Comparison of ENCODE assay signal across 26 cellular contexts in genomic region chr7:90857595-90857994, GRCh38.
DNase-seq lines count a peak whose midpoint lies in the region; ATAC-seq and TF ChIP-seq lines count a peak whose summit lies in the region.
"Had no signal": no experiment of that assay in that cellular context is flagged by ENCODE, and none has a peak within 500 bp of the region (broad histone marks: within the 10 kb centered on the region; RNA-seq: fewer than 3 reads in every experiment).

No MANE protein-coding gene starts in this region.

- intact Hi-C loops in Right ventricle myocardium superior (cut with DNase I), result loop anchor here (10.0 kb wide), 1 partner anchor 177 kb away; no protein-coding TSS in a partner anchor
- intact Hi-C loops in left cardiac atrium (cut with DNase I), result loop anchor here in 1 of 2 donors (10.0 kb wide), 1 partner anchor 177 kb away; no protein-coding TSS in a partner anchor

- peaks cover 21% of the 10 kb centered on the region for H3K36me3 Mint-ChIP-seq in stimulated activated memory B cell treated with anti-CD40 and anti-IgM and Interleukin-4, amounts not matched to agents 10 μg/mL and 1 μg/mL and 100 μg/mL, for 72 hours
- H3K36me3 Mint-ChIP-seq: immature natural killer cell had no signal

- H3K27me3 Mint-ChIP-seq in stimulated activated memory B cell treated with anti-CD40 and anti-IgM and Interleukin-4, amounts not matched to agents 10 μg/mL and 1 μg/mL and 100 μg/mL, for 72 hours, result no peaks in the 10 kb centered on the region
- H3K27me3 Mint-ChIP-seq: activated CD4-positive, alpha-beta T cell treated with anti-CD3 and anti-CD28 coated beads, Interleukin-2, amount 10 ng/mL, durations not matched to agents 24 days and 14 days had no signal

- H4K20me1 ChIP-seq in OCI-LY3 (ENCODE audit: insufficient read depth, low read length), result no peaks in the 10 kb centered on the region

- ATAC-seq in Right ventricle myocardium superior (ENCODE audit: poor library complexity) (peak; percentile 85), left cardiac atrium (peak; percentile 86 to 91)
- no peak for ATAC-seq in stimulated activated memory B cell treated with anti-CD40 and anti-IgM and Interleukin-4, amounts not matched to agents 10 μg/mL and 1 μg/mL and 100 μg/mL, for 72 hours
- ATAC-seq: activated T-cell treated with anti-CD3 and anti-CD28 coated beads, Interleukin-2, amount 50 U/mL, for 4 hours; SK-N-SH treated with all-trans-retinoic acid at 6 μM for 48 hours had no signal

- H3K4me1 ChIP-seq in right atrium auricular region, result peaks cover 0 to 3% of the 10 kb centered on the region in 2 donors
- no peaks in the 10 kb centered on the region for H3K4me1 ChIP-seq in OCI-LY3 (ENCODE audit: low read length)
- H3K4me1 ChIP-seq: BLaER1 treated with 17β-estradiol and CSF1 and Interleukin-3, amounts not matched to agents 10 nM and 100 nM; prostate gland had no signal

- no peak overlapping the region for H3K4me2 ChIP-seq in OCI-LY3 (ENCODE audit: low read length)
- H3K4me2 ChIP-seq: BLaER1 treated with 17β-estradiol and CSF1 and Interleukin-3, amounts not matched to agents 10 nM and 100 nM had no signal

- H3K9me3 ChIP-seq in right atrium auricular region (no peaks in the 10 kb centered on the region), OCI-LY3 (ENCODE audit: insufficient read depth, low read length) (no peaks in the 10 kb centered on the region)
- H3K9me3 ChIP-seq: BLaER1 treated with 17β-estradiol and CSF1 and Interleukin-3, amounts not matched to agents 10 nM and 100 nM; prostate gland had no signal

- no peaks in the 10 kb centered on the region for H3K36me3 ChIP-seq in right atrium auricular region
- no peaks in the 10 kb centered on the region for H3K36me3 ChIP-seq in OCI-LY3 (replicated peaks; ENCODE audit: low read depth, low read length)
- no peaks in the 10 kb centered on the region for H3K36me3 ChIP-seq in brain microvascular endothelial cell (replicated peaks)
- H3K36me3 ChIP-seq: prostate gland had no signal

- H3K4me3 ChIP-seq in right atrium auricular region (no peak overlapping the region), OCI-LY3 (ENCODE audit: low read length) (no peak overlapping the region), brain microvascular endothelial cell (ENCODE audit: low read depth, low read length) (no peak overlapping the region)
- H3K4me3 ChIP-seq: BLaER1 treated with 17β-estradiol and CSF1 and Interleukin-3, amounts not matched to agents 10 nM and 100 nM; prostate gland had no signal

- no peak overlapping the region for H3K9ac ChIP-seq in OCI-LY3 (ENCODE audit: low read length)
- H3K9ac ChIP-seq: BLaER1 treated with 17β-estradiol and CSF1 and Interleukin-3, amounts not matched to agents 10 nM and 100 nM had no signal

- no peak overlapping the region for H2AFZ ChIP-seq in OCI-LY3 (ENCODE audit: low read depth, low read length)

- DNase-seq in Right ventricle myocardium superior (no peak), right atrium auricular region (ENCODE audit: low spot score) (no peak), left cardiac atrium (peak; percentile 27), GM20000 (ENCODE audit: low spot score) (no peak), brain microvascular endothelial cell (no peak), amniotic stem cell (lab: John Stamatoyannopoulos, UW) (no peak)
- DNase-seq: activated CD4-positive, alpha-beta T cell treated with anti-CD3 and anti-CD28 coated beads, Interleukin-2, amount 10 ng/mL, durations not matched to agents 24 days and 14 days; activated gamma-delta T cell treated with Interleukin-2 at 50 U/mL for 16 hours; activated T-cell treated with anti-CD3 and anti-CD28 coated beads, Interleukin-2, amount 50 U/mL, for 4 hours; DND-41; effector CD8-positive, alpha-beta T cell; immature natural killer cell; mesenchymal stem cell; NCI-H1092 treated with DMSO at 0.1 percent for 48 hours; NCI-H2029 treated with DMSO at 0.1 percent for 48 hours; NCI-H226; NCI-H748 treated with DMSO at 0.1 percent for 48 hours; OCI-M1; stimulated activated CD4-positive, alpha-beta T cell treated with anti-CD3 and anti-CD28 coated beads, Interleukin-15, amount 100 ng/mL, for 24 hours; stimulated activated naive CD4-positive, alpha-beta T cell treated with Interleukin-2 at 50 U/mL for 16 hours had no signal

- no peaks in the 10 kb centered on the region for H3K27me3 ChIP-seq in right atrium auricular region
- no peaks in the 10 kb centered on the region for H3K27me3 ChIP-seq in OCI-LY3 (ENCODE audit: low read depth, low read length)
- H3K27me3 ChIP-seq in brain microvascular endothelial cell (replicated peaks), result no peaks in the 10 kb centered on the region
- H3K27me3 ChIP-seq: BLaER1 treated with 17β-estradiol and CSF1 and Interleukin-3, amounts not matched to agents 10 nM and 100 nM had no signal

- H3K4me1 Mint-ChIP-seq in stimulated activated memory B cell treated with anti-CD40 and anti-IgM and Interleukin-4, amounts not matched to agents 10 μg/mL and 1 μg/mL and 100 μg/mL, for 72 hours, result peaks cover 49% of the 10 kb centered on the region
- H3K4me1 Mint-ChIP-seq: activated CD4-positive, alpha-beta T cell treated with anti-CD3 and anti-CD28 coated beads, Interleukin-2, amount 10 ng/mL, durations not matched to agents 24 days and 14 days; immature natural killer cell had no signal

- H3K4me3 Mint-ChIP-seq in stimulated activated memory B cell treated with anti-CD40 and anti-IgM and Interleukin-4, amounts not matched to agents 10 μg/mL and 1 μg/mL and 100 μg/mL, for 72 hours, result no peak overlapping the region
- H3K4me3 Mint-ChIP-seq: activated CD4-positive, alpha-beta T cell treated with anti-CD3 and anti-CD28 coated beads, Interleukin-2, amount 10 ng/mL, durations not matched to agents 24 days and 14 days; activated T-cell treated with anti-CD3 and anti-CD28 coated beads, Interleukin-2, amount 50 U/mL, for 4 hours; immature natural killer cell; T-helper 2 cell treated with Interferon-gamma antibody and Interleukin-4, amounts not matched to agents 5 μg/mL and 100 μg/mL, for 36 hours had no signal

- in situ Hi-C loops in brain microvascular endothelial cell (cut with HindIII; ENCODE audit: low pct_ligation_motif_present, low sequenced_read_pairs), result no loop called here

- H3K79me2 ChIP-seq in OCI-LY3 (ENCODE audit: low read length), result no peaks in the 10 kb centered on the region

- peak overlapping the region in 1 of 2 donors; percentile 33 for H3K27ac ChIP-seq in right atrium auricular region
- H3K27ac ChIP-seq in OCI-LY3 (ENCODE audit: low read length), result no peak overlapping the region
- H3K27ac ChIP-seq in brain microvascular endothelial cell, result no peak overlapping the region
- H3K27ac ChIP-seq: BLaER1 treated with 17β-estradiol and CSF1 and Interleukin-3, amounts not matched to agents 10 nM and 100 nM; prostate gland had no signal

- H3K27ac Mint-ChIP-seq in stimulated activated memory B cell treated with anti-CD40 and anti-IgM and Interleukin-4, amounts not matched to agents 10 μg/mL and 1 μg/mL and 100 μg/mL, for 72 hours, result peak overlapping the region; percentile 51
- H3K27ac Mint-ChIP-seq: activated CD4-positive, alpha-beta T cell treated with anti-CD3 and anti-CD28 coated beads, Interleukin-2, amount 10 ng/mL, durations not matched to agents 24 days and 14 days; immature natural killer cell; T-helper 2 cell treated with Interferon-gamma antibody and Interleukin-4, amounts not matched to agents 5 μg/mL and 100 μg/mL, for 36 hours had no signal

- no peaks in the 10 kb centered on the region for H3K9me3 Mint-ChIP-seq in stimulated activated memory B cell treated with anti-CD40 and anti-IgM and Interleukin-4, amounts not matched to agents 10 μg/mL and 1 μg/mL and 100 μg/mL, for 72 hours
- H3K9me3 Mint-ChIP-seq: activated CD4-positive, alpha-beta T cell treated with anti-CD3 and anti-CD28 coated beads, Interleukin-2, amount 10 ng/mL, durations not matched to agents 24 days and 14 days; activated T-cell treated with anti-CD3 and anti-CD28 coated beads, Interleukin-2, amount 50 U/mL, for 4 hours; T-helper 2 cell treated with Interferon-gamma antibody and Interleukin-4, amounts not matched to agents 5 μg/mL and 100 μg/mL, for 36 hours had no signal

- TF ChIP-seq CTCF in right atrium auricular region (IDR thresholded peaks at IDR 0.05) (peak in 1 of 2 donors; percentile 52), OCI-LY3 (IDR thresholded peaks at IDR 0.05; ENCODE audit: low read depth, low read length) (peak; percentile 20; the same call in 1 of the 2 replicates), GM20000 (IDR thresholded peaks at IDR 0.05; ENCODE audit: extremely low read depth, missing control alignments) (no peak), brain microvascular endothelial cell (IDR thresholded peaks at IDR 0.05; ENCODE audit: low read depth, low read length, missing control alignments) (no peak)
